ENCODE assay signal across 1 cellular context in genomic region chr17:549197-550040, GRCh38.
TF ChIP-seq lines count a peak whose summit lies in the region.

No MANE protein-coding gene starts in this region.

TF ChIP-seq in GM23338, 12 proteins besides CTCF, POLR2A, EP300 and RAD21:
- TF ChIP-seq, protein P1, sequence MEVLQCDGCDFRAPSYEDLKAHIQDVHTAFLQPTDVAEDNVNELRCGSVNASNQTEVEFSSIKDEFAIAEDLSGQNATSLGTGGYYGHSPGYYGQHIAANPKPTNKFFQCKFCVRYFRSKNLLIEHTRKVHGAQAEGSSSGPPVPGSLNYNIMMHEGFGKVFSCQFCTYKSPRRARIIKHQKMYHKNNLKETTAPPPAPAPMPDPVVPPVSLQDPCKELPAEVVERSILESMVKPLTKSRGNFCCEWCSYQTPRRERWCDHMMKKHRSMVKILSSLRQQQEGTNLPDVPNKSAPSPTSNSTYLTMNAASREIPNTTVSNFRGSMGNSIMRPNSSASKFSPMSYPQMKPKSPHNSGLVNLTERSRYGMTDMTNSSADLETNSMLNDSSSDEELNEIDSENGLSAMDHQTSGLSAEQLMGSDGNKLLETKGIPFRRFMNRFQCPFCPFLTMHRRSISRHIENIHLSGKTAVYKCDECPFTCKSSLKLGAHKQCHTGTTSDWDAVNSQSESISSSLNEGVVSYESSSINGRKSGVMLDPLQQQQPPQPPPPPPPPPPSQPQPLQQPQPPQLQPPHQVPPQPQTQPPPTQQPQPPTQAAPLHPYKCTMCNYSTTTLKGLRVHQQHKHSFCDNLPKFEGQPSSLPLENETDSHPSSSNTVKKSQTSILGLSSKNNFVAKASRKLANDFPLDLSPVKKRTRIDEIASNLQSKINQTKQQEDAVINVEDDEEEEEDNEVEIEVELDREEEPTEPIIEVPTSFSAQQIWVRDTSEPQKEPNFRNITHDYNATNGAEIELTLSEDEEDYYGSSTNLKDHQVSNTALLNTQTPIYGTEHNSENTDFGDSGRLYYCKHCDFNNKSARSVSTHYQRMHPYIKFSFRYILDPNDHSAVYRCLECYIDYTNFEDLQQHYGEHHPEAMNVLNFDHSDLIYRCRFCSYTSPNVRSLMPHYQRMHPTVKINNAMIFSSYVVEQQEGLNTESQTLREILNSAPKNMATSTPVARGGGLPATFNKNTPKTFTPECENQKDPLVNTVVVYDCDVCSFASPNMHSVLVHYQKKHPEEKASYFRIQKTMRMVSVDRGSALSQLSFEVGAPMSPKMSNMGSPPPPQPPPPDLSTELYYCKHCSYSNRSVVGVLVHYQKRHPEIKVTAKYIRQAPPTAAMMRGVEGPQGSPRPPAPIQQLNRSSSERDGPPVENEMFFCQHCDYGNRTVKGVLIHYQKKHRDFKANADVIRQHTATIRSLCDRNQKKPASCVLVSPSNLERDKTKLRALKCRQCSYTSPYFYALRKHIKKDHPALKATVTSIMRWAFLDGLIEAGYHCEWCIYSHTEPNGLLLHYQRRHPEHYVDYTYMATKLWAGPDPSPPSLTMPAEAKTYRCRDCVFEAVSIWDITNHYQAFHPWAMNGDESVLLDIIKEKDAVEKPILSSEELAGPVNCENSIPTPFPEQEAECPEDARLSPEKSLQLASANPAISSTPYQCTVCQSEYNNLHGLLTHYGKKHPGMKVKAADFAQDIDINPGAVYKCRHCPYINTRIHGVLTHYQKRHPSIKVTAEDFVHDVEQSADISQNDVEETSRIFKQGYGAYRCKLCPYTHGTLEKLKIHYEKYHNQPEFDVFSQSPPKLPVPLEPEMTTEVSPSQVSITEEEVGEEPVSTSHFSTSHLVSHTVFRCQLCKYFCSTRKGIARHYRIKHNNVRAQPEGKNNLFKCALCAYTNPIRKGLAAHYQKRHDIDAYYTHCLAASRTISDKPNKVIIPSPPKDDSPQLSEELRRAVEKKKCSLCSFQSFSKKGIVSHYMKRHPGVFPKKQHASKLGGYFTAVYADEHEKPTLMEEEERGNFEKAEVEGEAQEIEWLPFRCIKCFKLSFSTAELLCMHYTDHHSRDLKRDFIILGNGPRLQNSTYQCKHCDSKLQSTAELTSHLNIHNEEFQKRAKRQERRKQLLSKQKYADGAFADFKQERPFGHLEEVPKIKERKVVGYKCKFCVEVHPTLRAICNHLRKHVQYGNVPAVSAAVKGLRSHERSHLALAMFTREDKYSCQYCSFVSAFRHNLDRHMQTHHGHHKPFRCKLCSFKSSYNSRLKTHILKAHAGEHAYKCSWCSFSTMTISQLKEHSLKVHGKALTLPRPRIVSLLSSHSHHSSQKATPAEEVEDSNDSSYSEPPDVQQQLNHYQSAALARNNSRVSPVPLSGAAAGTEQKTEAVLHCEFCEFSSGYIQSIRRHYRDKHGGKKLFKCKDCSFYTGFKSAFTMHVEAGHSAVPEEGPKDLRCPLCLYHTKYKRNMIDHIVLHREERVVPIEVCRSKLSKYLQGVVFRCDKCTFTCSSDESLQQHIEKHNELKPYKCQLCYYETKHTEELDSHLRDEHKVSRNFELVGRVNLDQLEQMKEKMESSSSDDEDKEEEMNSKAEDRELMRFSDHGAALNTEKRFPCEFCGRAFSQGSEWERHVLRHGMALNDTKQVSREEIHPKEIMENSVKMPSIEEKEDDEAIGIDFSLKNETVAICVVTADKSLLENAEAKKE (CRISPR knock-in tag; IDR thresholded peaks at IDR 0.05), result no peak
- no peak for TF ChIP-seq NANOG (IDR thresholded peaks at IDR 0.05; ENCODE audit: borderline replicate concordance)
- no peak for TF ChIP-seq ZNF331 (CRISPR knock-in tag; IDR thresholded peaks at IDR 0.05; ENCODE audit: low read depth)
- no peak for TF ChIP-seq POLR2AphosphoS5 (IDR thresholded peaks at IDR 0.05; ENCODE audit: low read depth)
- no peak for TF ChIP-seq ZNF114 (CRISPR knock-in tag; IDR thresholded peaks at IDR 0.05)
- TF ChIP-seq EZH2 (IDR thresholded peaks at IDR 0.05; ENCODE audit: low read depth, unreplicated experiment), result no peak
- no peak for TF ChIP-seq EZH2phosphoT487 (IDR thresholded peaks at IDR 0.05; ENCODE audit: unreplicated experiment)
- TF ChIP-seq, protein P2, sequence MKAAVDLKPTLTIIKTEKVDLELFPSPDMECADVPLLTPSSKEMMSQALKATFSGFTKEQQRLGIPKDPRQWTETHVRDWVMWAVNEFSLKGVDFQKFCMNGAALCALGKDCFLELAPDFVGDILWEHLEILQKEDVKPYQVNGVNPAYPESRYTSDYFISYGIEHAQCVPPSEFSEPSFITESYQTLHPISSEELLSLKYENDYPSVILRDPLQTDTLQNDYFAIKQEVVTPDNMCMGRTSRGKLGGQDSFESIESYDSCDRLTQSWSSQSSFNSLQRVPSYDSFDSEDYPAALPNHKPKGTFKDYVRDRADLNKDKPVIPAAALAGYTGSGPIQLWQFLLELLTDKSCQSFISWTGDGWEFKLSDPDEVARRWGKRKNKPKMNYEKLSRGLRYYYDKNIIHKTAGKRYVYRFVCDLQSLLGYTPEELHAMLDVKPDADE (IDR thresholded peaks at IDR 0.05), result no peak
- no peak for TF ChIP-seq STAT1 (IDR thresholded peaks at IDR 0.05; ENCODE audit: unreplicated experiment)
- TF ChIP-seq JUNB (IDR thresholded peaks at IDR 0.05; ENCODE audit: unreplicated experiment), result no peak
- no peak for TF ChIP-seq CREB1 (CRISPR knock-in tag; IDR thresholded peaks at IDR 0.05; ENCODE audit: low read depth)
- TF ChIP-seq, protein P3, sequence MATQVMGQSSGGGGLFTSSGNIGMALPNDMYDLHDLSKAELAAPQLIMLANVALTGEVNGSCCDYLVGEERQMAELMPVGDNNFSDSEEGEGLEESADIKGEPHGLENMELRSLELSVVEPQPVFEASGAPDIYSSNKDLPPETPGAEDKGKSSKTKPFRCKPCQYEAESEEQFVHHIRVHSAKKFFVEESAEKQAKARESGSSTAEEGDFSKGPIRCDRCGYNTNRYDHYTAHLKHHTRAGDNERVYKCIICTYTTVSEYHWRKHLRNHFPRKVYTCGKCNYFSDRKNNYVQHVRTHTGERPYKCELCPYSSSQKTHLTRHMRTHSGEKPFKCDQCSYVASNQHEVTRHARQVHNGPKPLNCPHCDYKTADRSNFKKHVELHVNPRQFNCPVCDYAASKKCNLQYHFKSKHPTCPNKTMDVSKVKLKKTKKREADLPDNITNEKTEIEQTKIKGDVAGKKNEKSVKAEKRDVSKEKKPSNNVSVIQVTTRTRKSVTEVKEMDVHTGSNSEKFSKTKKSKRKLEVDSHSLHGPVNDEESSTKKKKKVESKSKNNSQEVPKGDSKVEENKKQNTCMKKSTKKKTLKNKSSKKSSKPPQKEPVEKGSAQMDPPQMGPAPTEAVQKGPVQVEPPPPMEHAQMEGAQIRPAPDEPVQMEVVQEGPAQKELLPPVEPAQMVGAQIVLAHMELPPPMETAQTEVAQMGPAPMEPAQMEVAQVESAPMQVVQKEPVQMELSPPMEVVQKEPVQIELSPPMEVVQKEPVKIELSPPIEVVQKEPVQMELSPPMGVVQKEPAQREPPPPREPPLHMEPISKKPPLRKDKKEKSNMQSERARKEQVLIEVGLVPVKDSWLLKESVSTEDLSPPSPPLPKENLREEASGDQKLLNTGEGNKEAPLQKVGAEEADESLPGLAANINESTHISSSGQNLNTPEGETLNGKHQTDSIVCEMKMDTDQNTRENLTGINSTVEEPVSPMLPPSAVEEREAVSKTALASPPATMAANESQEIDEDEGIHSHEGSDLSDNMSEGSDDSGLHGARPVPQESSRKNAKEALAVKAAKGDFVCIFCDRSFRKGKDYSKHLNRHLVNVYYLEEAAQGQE (IDR thresholded peaks at IDR 0.05; ENCODE audit: unreplicated experiment), result no peak
